In genomic region chr1:36128905-36129206, GRCh38 we compare ENCODE assay signal across 32 cellular contexts. TPM values are rescaled to one million over a fixed set of nuclear protein-coding genes. Genes with fewer than 3 reads are reported as not detected.
"Had no signal": no experiment of that assay in that cellular context is flagged by ENCODE, and none has a peak within 500 bp of the region (broad histone marks: within the 10 kb centered on the region; RNA-seq: fewer than 3 reads in every experiment).

No MANE protein-coding gene starts in this region.

- H3K36me3 Mint-ChIP-seq: immature natural killer cell; mesothelial cell of epicardium; naive B cell; natural killer cell treated with Interleukin-12 subunit alpha and Interleukin-12 subunit beta and Interleukin-15 and Interleukin-18, amount 100 ng/mL, for 72 hours; stimulated activated memory B cell treated with anti-CD40 and anti-IgM and Interleukin-4, amounts not matched to agents 10 μg/mL and 1 μg/mL and 100 μg/mL, for 72 hours; type B pancreatic cell had no signal

- H3K27me3 ChIP-seq: pancreas, sigmoid colon, tibial nerve had no signal

- H3K27ac Mint-ChIP-seq: immature natural killer cell; mesothelial cell of epicardium; naive B cell; natural killer cell treated with Interleukin-12 subunit alpha and Interleukin-12 subunit beta and Interleukin-15 and Interleukin-18, amount 100 ng/mL, for 72 hours; stimulated activated naive CD8-positive, alpha-beta T cell treated with anti-CD3 and anti-CD28 coated beads, Interleukin-15, amount 100 ng/mL, for 72 hours; type B pancreatic cell had no signal

- H3K9me3 ChIP-seq: left lung, lower lobe of right lung, pancreas, prostate gland, sigmoid colon, tibial nerve, uterus had no signal

- H3K4me3 ChIP-seq: left lung, lower lobe of right lung, pancreas, prostate gland, sigmoid colon, tibial nerve, uterus had no signal

- H3K36me3 ChIP-seq: left lung, lower lobe of right lung, pancreas, prostate gland, sigmoid colon, tibial nerve, uterus had no signal

- FAIRE-seq: islet of Langerhans, kidney, pancreas, small intestine had no signal

- H3K27ac ChIP-seq: left lung, lower lobe of right lung, pancreas, prostate gland, sigmoid colon, tibial nerve, uterus had no signal

- H3K9me3 Mint-ChIP-seq: immature natural killer cell; mesothelial cell of epicardium; natural killer cell treated with Interleukin-12 subunit alpha and Interleukin-12 subunit beta and Interleukin-15 and Interleukin-18, amount 100 ng/mL, for 72 hours; stimulated activated memory B cell treated with anti-CD40 and anti-IgM and Interleukin-4, amounts not matched to agents 10 μg/mL and 1 μg/mL and 100 μg/mL, for 72 hours; stimulated activated naive CD8-positive, alpha-beta T cell treated with anti-CD3 and anti-CD28 coated beads, Interleukin-15, amount 100 ng/mL, for 72 hours; type B pancreatic cell had no signal

- ATAC-seq: left colon; left lung; lower lobe of right lung; natural killer cell treated with Interleukin-12 subunit alpha and Interleukin-12 subunit beta and Interleukin-15 and Interleukin-18, amount 100 ng/mL, for 72 hours; pancreas; right cardiac atrium; stimulated activated memory B cell treated with anti-CD40 and anti-IgM and Interleukin-4, amounts not matched to agents 10 μg/mL and 1 μg/mL and 100 μg/mL, for 72 hours; stimulated activated naive CD8-positive, alpha-beta T cell treated with anti-CD3 and anti-CD28 coated beads, Interleukin-15, amount 100 ng/mL, for 72 hours had no signal

- DNase-seq: hypothalamus; immature natural killer cell; kidney; left colon; left lung; lower lobe of right lung; mesendoderm; naive B cell; pancreas; retina; sigmoid colon; small intestine; stimulated activated CD4-positive, alpha-beta T cell treated with anti-CD3 and anti-CD28 coated beads, Interleukin-1b, Interleukin-23, amount 100 ng/mL, for 48 hours; stimulated activated CD4-positive, alpha-beta T cell treated with anti-CD3 and anti-CD28 coated beads, Interleukin-2, amount 100 ng/mL, for 48 hours; stimulated activated CD4-positive, alpha-beta T cell treated with anti-CD3 and anti-CD28 coated beads, Interleukin-4, amount 100 ng/mL, for 4 hours; stimulated activated CD8-positive, alpha-beta memory T cell treated with anti-CD3 and anti-CD28 coated beads, Interleukin-4, amount 100 ng/mL, for 48 hours; stimulated activated naive CD4-positive, alpha-beta T cell treated with Interleukin-2 at 50 U/mL for 16 hours; stimulated activated naive CD8-positive, alpha-beta T cell treated with anti-CD3 and anti-CD28 coated beads, Interleukin-15, amount 100 ng/mL, for 72 hours; substantia nigra; uterus had no signal

- H3K4me3 Mint-ChIP-seq: immature natural killer cell; mesothelial cell of epicardium; natural killer cell treated with Interleukin-12 subunit alpha and Interleukin-12 subunit beta and Interleukin-15 and Interleukin-18, amount 100 ng/mL, for 72 hours; stimulated activated memory B cell treated with anti-CD40 and anti-IgM and Interleukin-4, amounts not matched to agents 10 μg/mL and 1 μg/mL and 100 μg/mL, for 72 hours; stimulated activated naive CD8-positive, alpha-beta T cell treated with anti-CD3 and anti-CD28 coated beads, Interleukin-15, amount 100 ng/mL, for 72 hours; type B pancreatic cell had no signal

- H3K4me1 ChIP-seq: prostate gland had no signal

RNA-seq across cellular contexts. Expression of gene COL8A2, which starts 3.8 kb away (rescaled TPM):
- polyA plus RNA-seq: neural cell had no signal

RNA-seq across cellular contexts. Expression of gene TEKT2, which starts 45.0 kb away (rescaled TPM):
- total RNA-seq: left colon; mammary epithelial cell; natural killer cell treated with Interleukin-12 subunit alpha and Interleukin-12 subunit beta and Interleukin-15 and Interleukin-18, amount 100 ng/mL, for 72 hours; ureter had no signal
- polyA plus RNA-seq: immature natural killer cell, liver, mammary epithelial cell had no signal
